In genomic region chr7:128904381-128905197, GRCh38 we compare ENCODE assay signal across 1 cellular context.
A peak's percentile ranks its signal among the peaks of the same experiment; 100 is the strongest.
TF ChIP-seq lines count a peak whose summit lies in the region.

No MANE protein-coding gene starts in this region.

TF ChIP-seq in K562, 482 proteins besides CTCF, POLR2A, EP300 and RAD21 (continued from another document and continues in another):
- no peak for TF ChIP-seq NR2C2 (CRISPR knock-in tag; IDR thresholded peaks at IDR 0.05)
- TF ChIP-seq NR2C2 (tag; IDR thresholded peaks at IDR 0.05), result no peak
- peak; percentile 82 for TF ChIP-seq USF1 (CRISPR knock-in tag; IDR thresholded peaks at IDR 0.05)
- no peak for TF ChIP-seq ZNF384 (IDR thresholded peaks at IDR 0.05; ENCODE audit: low read depth, low read length)
- no peak for TF ChIP-seq KLF13 (tag; IDR thresholded peaks at IDR 0.05; ENCODE audit: borderline replicate concordance, low read depth)
- TF ChIP-seq ARID1B (IDR thresholded peaks at IDR 0.05), result no peak
- TF ChIP-seq DPF2 (IDR thresholded peaks at IDR 0.05), result no peak
- no peak for TF ChIP-seq CAMTA2 (CRISPR knock-in tag; conservative IDR thresholded peaks at IDR 0.05)
- peak; percentile 56; the same call in 1 of the 2 replicates for TF ChIP-seq RB1 (IDR thresholded peaks at IDR 0.05; ENCODE audit: low read depth)
- no peak for TF ChIP-seq SAP30 (IDR thresholded peaks at IDR 0.05; ENCODE audit: borderline replicate concordance, insufficient read depth, low read depth, low read length, poor library complexity, severe bottlenecking)
- TF ChIP-seq MAFF (IDR thresholded peaks at IDR 0.05; ENCODE audit: low read length), result no peak
- TF ChIP-seq, protein P1, sequence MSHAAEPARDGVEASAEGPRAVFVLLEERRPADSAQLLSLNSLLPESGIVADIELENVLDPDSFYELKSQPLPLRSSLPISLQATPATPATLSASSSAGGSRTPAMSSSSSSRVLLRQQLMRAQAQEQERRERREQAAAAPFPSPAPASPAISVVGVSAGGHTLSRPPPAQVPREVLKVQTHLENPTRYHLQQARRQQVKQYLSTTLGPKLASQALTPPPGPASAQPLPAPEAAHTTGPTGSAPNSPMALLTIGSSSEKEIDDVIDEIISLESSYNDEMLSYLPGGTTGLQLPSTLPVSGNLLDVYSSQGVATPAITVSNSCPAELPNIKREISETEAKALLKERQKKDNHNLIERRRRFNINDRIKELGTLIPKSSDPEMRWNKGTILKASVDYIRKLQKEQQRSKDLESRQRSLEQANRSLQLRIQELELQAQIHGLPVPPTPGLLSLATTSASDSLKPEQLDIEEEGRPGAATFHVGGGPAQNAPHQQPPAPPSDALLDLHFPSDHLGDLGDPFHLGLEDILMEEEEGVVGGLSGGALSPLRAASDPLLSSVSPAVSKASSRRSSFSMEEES (CRISPR knock-in tag; IDR thresholded peaks at IDR 0.05), result peak; percentile 25; the same call in 1 of the 2 replicates
- no peak for TF ChIP-seq ILF3 (IDR thresholded peaks at IDR 0.05; ENCODE audit: borderline replicate concordance)
- no peak for TF ChIP-seq ELK1 (CRISPR knock-in tag; IDR thresholded peaks at IDR 0.05)
- TF ChIP-seq TEAD1 (CRISPR knock-in tag; IDR thresholded peaks at IDR 0.05), result peak in 1 of 2 experiments; percentile 33; a peak in 1 of 4 replicates
- TF ChIP-seq SIN3A (IDR thresholded peaks at IDR 0.05; ENCODE audit: borderline replicate concordance in 2 of 2, control insufficient read depth in 1 of 2, low read depth in 2 of 2, low read length in 2 of 2), result no peak
- no peak for TF ChIP-seq ZFP36 (IDR thresholded peaks at IDR 0.05; ENCODE audit: low read depth, low read length, partially characterized antibody)
- no peak for TF ChIP-seq PHB2 (IDR thresholded peaks at IDR 0.05; ENCODE audit: low read depth)
- TF ChIP-seq RAD51 (IDR thresholded peaks at IDR 0.05; ENCODE audit: borderline replicate concordance, low read depth), result peak; percentile 77
- TF ChIP-seq ZNF121 (CRISPR knock-in tag; conservative IDR thresholded peaks at IDR 0.05), result no peak
- TF ChIP-seq ZNF589 (CRISPR knock-in tag; IDR thresholded peaks at IDR 0.05; ENCODE audit: low read depth), result peak; percentile 51
- no peak for TF ChIP-seq MECOM (CRISPR knock-in tag; IDR thresholded peaks at IDR 0.05)
- no peak for TF ChIP-seq ZBTB17 (CRISPR knock-in tag; IDR thresholded peaks at IDR 0.05)
- no peak for TF ChIP-seq KAT2B (IDR thresholded peaks at IDR 0.05; ENCODE audit: low read depth, low read length)
- no peak for TF ChIP-seq ZNF41 (CRISPR knock-in tag; conservative IDR thresholded peaks at IDR 0.05)
- TF ChIP-seq SAFB (IDR thresholded peaks at IDR 0.05; ENCODE audit: borderline replicate concordance, low read depth, low read length), result no peak
- TF ChIP-seq, protein P2, sequence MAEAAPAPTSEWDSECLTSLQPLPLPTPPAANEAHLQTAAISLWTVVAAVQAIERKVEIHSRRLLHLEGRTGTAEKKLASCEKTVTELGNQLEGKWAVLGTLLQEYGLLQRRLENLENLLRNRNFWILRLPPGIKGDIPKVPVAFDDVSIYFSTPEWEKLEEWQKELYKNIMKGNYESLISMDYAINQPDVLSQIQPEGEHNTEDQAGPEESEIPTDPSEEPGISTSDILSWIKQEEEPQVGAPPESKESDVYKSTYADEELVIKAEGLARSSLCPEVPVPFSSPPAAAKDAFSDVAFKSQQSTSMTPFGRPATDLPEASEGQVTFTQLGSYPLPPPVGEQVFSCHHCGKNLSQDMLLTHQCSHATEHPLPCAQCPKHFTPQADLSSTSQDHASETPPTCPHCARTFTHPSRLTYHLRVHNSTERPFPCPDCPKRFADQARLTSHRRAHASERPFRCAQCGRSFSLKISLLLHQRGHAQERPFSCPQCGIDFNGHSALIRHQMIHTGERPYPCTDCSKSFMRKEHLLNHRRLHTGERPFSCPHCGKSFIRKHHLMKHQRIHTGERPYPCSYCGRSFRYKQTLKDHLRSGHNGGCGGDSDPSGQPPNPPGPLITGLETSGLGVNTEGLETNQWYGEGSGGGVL (CRISPR knock-in tag; IDR thresholded peaks at IDR 0.05), result no peak
- no peak for TF ChIP-seq YBX1 (IDR thresholded peaks at IDR 0.05)
- TF ChIP-seq ZSCAN29 (IDR thresholded peaks at IDR 0.05), result no peak
- TF ChIP-seq, protein P3, sequence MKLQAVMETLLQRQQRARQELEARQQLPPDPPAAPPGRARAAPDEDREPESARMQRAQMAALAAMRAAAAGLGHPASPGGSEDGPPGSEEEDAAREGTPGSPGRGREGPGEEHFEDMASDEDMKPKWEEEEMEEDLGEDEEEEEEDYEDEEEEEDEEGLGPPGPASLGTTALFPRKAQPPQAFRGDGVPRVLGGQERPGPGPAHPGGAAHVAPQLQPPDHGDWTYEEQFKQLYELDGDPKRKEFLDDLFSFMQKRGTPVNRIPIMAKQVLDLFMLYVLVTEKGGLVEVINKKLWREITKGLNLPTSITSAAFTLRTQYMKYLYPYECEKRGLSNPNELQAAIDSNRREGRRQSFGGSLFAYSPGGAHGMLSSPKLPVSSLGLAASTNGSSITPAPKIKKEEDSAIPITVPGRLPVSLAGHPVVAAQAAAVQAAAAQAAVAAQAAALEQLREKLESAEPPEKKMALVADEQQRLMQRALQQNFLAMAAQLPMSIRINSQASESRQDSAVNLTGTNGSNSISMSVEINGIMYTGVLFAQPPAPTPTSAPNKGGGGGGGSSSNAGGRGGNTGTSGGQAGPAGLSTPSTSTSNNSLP (IDR thresholded peaks at IDR 0.05; ENCODE audit: borderline replicate concordance, low read depth, low read length), result peak; percentile 43; the same call in 1 of the 2 replicates
- TF ChIP-seq HDAC6 (IDR thresholded peaks at IDR 0.05; ENCODE audit: low read depth, low read length), result no peak
- no peak for TF ChIP-seq EGR1 (conservative IDR thresholded peaks at IDR 0.05)
- TF ChIP-seq CEBPZ (IDR thresholded peaks at IDR 0.05; ENCODE audit: borderline replicate concordance, low read depth, low read length), result no peak
- no peak for TF ChIP-seq TARDBP (IDR thresholded peaks at IDR 0.05)
- TF ChIP-seq, protein P4, sequence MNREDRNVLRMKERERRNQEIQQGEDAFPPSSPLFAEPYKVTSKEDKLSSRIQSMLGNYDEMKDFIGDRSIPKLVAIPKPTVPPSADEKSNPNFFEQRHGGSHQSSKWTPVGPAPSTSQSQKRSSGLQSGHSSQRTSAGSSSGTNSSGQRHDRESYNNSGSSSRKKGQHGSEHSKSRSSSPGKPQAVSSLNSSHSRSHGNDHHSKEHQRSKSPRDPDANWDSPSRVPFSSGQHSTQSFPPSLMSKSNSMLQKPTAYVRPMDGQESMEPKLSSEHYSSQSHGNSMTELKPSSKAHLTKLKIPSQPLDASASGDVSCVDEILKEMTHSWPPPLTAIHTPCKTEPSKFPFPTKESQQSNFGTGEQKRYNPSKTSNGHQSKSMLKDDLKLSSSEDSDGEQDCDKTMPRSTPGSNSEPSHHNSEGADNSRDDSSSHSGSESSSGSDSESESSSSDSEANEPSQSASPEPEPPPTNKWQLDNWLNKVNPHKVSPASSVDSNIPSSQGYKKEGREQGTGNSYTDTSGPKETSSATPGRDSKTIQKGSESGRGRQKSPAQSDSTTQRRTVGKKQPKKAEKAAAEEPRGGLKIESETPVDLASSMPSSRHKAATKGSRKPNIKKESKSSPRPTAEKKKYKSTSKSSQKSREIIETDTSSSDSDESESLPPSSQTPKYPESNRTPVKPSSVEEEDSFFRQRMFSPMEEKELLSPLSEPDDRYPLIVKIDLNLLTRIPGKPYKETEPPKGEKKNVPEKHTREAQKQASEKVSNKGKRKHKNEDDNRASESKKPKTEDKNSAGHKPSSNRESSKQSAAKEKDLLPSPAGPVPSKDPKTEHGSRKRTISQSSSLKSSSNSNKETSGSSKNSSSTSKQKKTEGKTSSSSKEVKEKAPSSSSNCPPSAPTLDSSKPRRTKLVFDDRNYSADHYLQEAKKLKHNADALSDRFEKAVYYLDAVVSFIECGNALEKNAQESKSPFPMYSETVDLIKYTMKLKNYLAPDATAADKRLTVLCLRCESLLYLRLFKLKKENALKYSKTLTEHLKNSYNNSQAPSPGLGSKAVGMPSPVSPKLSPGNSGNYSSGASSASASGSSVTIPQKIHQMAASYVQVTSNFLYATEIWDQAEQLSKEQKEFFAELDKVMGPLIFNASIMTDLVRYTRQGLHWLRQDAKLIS (CRISPR knock-in tag; IDR thresholded peaks at IDR 0.05), result no peak
- TF ChIP-seq HMGN3 (IDR thresholded peaks at IDR 0.05; ENCODE audit: borderline replicate concordance, extremely low read depth, insufficient read length, low read depth, low read length), result no peak
- peak in 1 of 2 experiments; percentile 36; a peak in 1 of 4 replicates for TF ChIP-seq FOXK2 (conservative IDR thresholded peaks at IDR 0.05 in 1 of 2, IDR thresholded peaks at IDR 0.05 in 1 of 2; ENCODE audit: low read depth in 2 of 2)
- no peak for TF ChIP-seq ZNF695 (CRISPR knock-in tag; IDR thresholded peaks at IDR 0.05)
- no peak for TF ChIP-seq SRSF7 (optimal IDR thresholded peaks at IDR 0.05; ENCODE audit: low read depth, low read length)
- no peak for TF ChIP-seq U2AF2 (optimal IDR thresholded peaks at IDR 0.05; ENCODE audit: low read depth, low read length)
- TF ChIP-seq SLC30A9 (CRISPR knock-in tag; IDR thresholded peaks at IDR 0.05), result no peak
- 0 out of 2 replicates have a peak, but pooled peaks have one; percentile 18 for TF ChIP-seq ZNF584 (CRISPR knock-in tag; IDR thresholded peaks at IDR 0.05; ENCODE audit: low read depth)
- TF ChIP-seq, protein P5, sequence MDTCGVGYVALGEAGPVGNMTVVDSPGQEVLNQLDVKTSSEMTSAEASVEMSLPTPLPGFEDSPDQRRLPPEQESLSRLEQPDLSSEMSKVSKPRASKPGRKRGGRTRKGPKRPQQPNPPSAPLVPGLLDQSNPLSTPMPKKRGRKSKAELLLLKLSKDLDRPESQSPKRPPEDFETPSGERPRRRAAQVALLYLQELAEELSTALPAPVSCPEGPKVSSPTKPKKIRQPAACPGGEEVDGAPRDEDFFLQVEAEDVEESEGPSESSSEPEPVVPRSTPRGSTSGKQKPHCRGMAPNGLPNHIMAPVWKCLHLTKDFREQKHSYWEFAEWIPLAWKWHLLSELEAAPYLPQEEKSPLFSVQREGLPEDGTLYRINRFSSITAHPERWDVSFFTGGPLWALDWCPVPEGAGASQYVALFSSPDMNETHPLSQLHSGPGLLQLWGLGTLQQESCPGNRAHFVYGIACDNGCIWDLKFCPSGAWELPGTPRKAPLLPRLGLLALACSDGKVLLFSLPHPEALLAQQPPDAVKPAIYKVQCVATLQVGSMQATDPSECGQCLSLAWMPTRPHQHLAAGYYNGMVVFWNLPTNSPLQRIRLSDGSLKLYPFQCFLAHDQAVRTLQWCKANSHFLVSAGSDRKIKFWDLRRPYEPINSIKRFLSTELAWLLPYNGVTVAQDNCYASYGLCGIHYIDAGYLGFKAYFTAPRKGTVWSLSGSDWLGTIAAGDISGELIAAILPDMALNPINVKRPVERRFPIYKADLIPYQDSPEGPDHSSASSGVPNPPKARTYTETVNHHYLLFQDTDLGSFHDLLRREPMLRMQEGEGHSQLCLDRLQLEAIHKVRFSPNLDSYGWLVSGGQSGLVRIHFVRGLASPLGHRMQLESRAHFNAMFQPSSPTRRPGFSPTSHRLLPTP (IDR thresholded peaks at IDR 0.05; ENCODE audit: borderline replicate concordance, extremely low read depth, insufficient read length), result no peak
- 0 out of 2 replicates have a peak, but pooled peaks have one; percentile 9 for TF ChIP-seq THRB (CRISPR knock-in tag; conservative IDR thresholded peaks at IDR 0.05)
- peak; percentile 64; the same call in 1 of the 2 replicates for TF ChIP-seq ZNF263 (CRISPR knock-in tag; IDR thresholded peaks at IDR 0.05; ENCODE audit: borderline replicate concordance)
- TF ChIP-seq EHMT2 (IDR thresholded peaks at IDR 0.05), result peak; percentile 64; the same call in 1 of the 2 replicates
